Comparison of ENCODE assay signal across 8 cellular contexts in genomic region chr13:39942901-39943273, GRCh38.
DNase-seq lines count a peak whose midpoint lies in the region; ATAC-seq, FAIRE-seq and TF ChIP-seq lines count a peak whose summit lies in the region.

No MANE protein-coding gene starts in this region.

- H2AFZ ChIP-seq in parathyroid adenoma = no peak overlapping the region

- no peak overlapping the region for H3K9ac ChIP-seq in parathyroid adenoma

- FAIRE-seq in HTR-8/SVneo (lab: Jason Lieb, UNC) = no peak

- H3K36me3 ChIP-seq in parathyroid adenoma (ENCODE audit: control insufficient read depth, insufficient read depth, low read length) (no peaks in the 10 kb centered on the region), transverse colon (no peaks in the 10 kb centered on the region)

- H3K4me1 ChIP-seq in foreskin keratinocyte (no peaks in the 10 kb centered on the region), parathyroid adenoma (no peaks in the 10 kb centered on the region), transverse colon (peaks cover 0 to 4% (median 0%) of the 10 kb centered on the region in 4 donors)

- TF ChIP-seq EP300 in transverse colon (IDR thresholded peaks at IDR 0.05; ENCODE audit: low read depth) = no peak

- intact Hi-C loops in transverse colon (cut with DNase I; ENCODE audit: low total_unique reads) = loop anchor here (5.0 kb wide), 1 partner anchor 266 kb away; no protein-coding TSS in a partner anchor

- peaks cover 4% of the 10 kb centered on the region for H3K4me1 Mint-ChIP-seq in activated T-helper 17 cell treated with anti-CD3 and anti-CD28 coated beads, Interleukin-2, amount 50 U/mL, for 72 hours

- H3K4me3 ChIP-seq in parathyroid adenoma (ENCODE audit: low read depth, low read length) = no peak overlapping the region
- H3K4me3 ChIP-seq in transverse colon = no peak overlapping the region

- H3K4me3 Mint-ChIP-seq in activated T-helper 17 cell treated with anti-CD3 and anti-CD28 coated beads, Interleukin-2, amount 50 U/mL, for 72 hours = no peak overlapping the region

- no peaks in the 10 kb centered on the region for H3K9me3 ChIP-seq in parathyroid adenoma (ENCODE audit: control insufficient read depth, low read length)
- no peaks in the 10 kb centered on the region for H3K9me3 ChIP-seq in transverse colon

- 26 to 39% methylated on average over 7 to 8 of the region's 8 CpGs for WGBS in transverse colon (ENCODE audit: low coverage in 1 of 2), 2 donors

- H3K79me2 ChIP-seq in parathyroid adenoma = no peaks in the 10 kb centered on the region

- no peak for TF ChIP-seq POLR2A in transverse colon (IDR thresholded peaks at IDR 0.05)

- TF ChIP-seq CTCF in RWPE1 (conservative IDR thresholded peaks at IDR 0.05; ENCODE audit: low read depth) = peak; percentile 87
- TF ChIP-seq CTCF in foreskin keratinocyte (conservative IDR thresholded peaks at IDR 0.05) = peak; percentile 99
- peak; percentile 73 for TF ChIP-seq CTCF in parathyroid adenoma (IDR thresholded peaks at IDR 0.05)
- TF ChIP-seq CTCF in transverse colon (IDR thresholded peaks at IDR 0.05) = peak; percentile 79 to 86 (median 82)

- peak; percentile 76 for DNase-seq in EH (ENCODE audit: low read depth)
- DNase-seq in HTR-8/SVneo (ENCODE audit: insufficient read length, low spot score) = peak; percentile 65
- peak; percentile 79 for DNase-seq in RWPE1 (ENCODE audit: low spot score)
- peak; percentile 48 to 71 for DNase-seq in foreskin keratinocyte
- DNase-seq in transverse colon = peak; percentile 69

- in situ Hi-C loops in transverse colon (cut with MboI; ENCODE audit: low pct_ligation_motif_present in 1 of 4, low pct_unique_long_range_greater_than_20kb in 1 of 4, low sequenced_read_pairs in 3 of 4) = loop anchor here in 3 of 4 donors (25.0 kb wide), 1 partner anchor 744 kb away; no protein-coding TSS in a partner anchor

- no peak overlapping the region for H3K4me2 ChIP-seq in parathyroid adenoma (ENCODE audit: low read length)

- H3K27me3 ChIP-seq in foreskin keratinocyte (no peaks in the 10 kb centered on the region), parathyroid adenoma (ENCODE audit: control insufficient read depth, insufficient read depth, low read length) (no peaks in the 10 kb centered on the region), transverse colon (no peaks in the 10 kb centered on the region)

- POLR2A ChIA-PET in RWPE1 (lab: Yijun Ruan, JAX; ENCODE audit: low non-redundant PET) = no interaction called here

- CTCF ChIA-PET in RWPE1 (lab: Yijun Ruan, JAX) = interaction anchor here (0.5 to 2.2 kb wide), 38 partner anchors 9 to 855 kb away, joined by 3 to 12 read pairs (median 4); no protein-coding TSS in a partner anchor

- no peak overlapping the region for H3K27ac Mint-ChIP-seq in activated T-helper 17 cell treated with anti-CD3 and anti-CD28 coated beads, Interleukin-2, amount 50 U/mL, for 72 hours

- no peaks in the 10 kb centered on the region for H3K27me3 Mint-ChIP-seq in activated T-helper 17 cell treated with anti-CD3 and anti-CD28 coated beads, Interleukin-2, amount 50 U/mL, for 72 hours

- H3K36me3 Mint-ChIP-seq in activated T-helper 17 cell treated with anti-CD3 and anti-CD28 coated beads, Interleukin-2, amount 50 U/mL, for 72 hours (ENCODE audit: low read depth) = no peaks in the 10 kb centered on the region

- peak; percentile 92 for ATAC-seq in GM21528 (IDR thresholded peaks at IDR 0.05; ENCODE audit: low FRiP score, unreplicated experiment)
- ATAC-seq in activated T-helper 17 cell treated with anti-CD3 and anti-CD28 coated beads, Interleukin-2, amount 50 U/mL, for 72 hours (replicated peaks) = peak; percentile 97
- peak; percentile 94 for ATAC-seq in foreskin keratinocyte

- H3K27ac ChIP-seq in RWPE1 (peak overlapping the region; percentile 19), foreskin keratinocyte (no peak overlapping the region), parathyroid adenoma (no peak overlapping the region), transverse colon (no peak overlapping the region)

- no peaks in the 10 kb centered on the region for H3K9me3 Mint-ChIP-seq in activated T-helper 17 cell treated with anti-CD3 and anti-CD28 coated beads, Interleukin-2, amount 50 U/mL, for 72 hours
